19 cellular contexts compared by ENCODE assay signal in genomic region chr21:38777521-38777920, GRCh38. TPM values are rescaled to one million over a fixed set of nuclear protein-coding genes. Genes with fewer than 3 reads are reported as not detected.
DNase-seq lines count a peak whose midpoint lies in the region; TF ChIP-seq lines count a peak whose summit lies in the region.
"Had no signal": no experiment of that assay in that cellular context is flagged by ENCODE, and none has a peak within 500 bp of the region (broad histone marks: within the 10 kb centered on the region; RNA-seq: fewer than 3 reads in every experiment).

No MANE protein-coding gene starts in this region.

- no peaks in the 10 kb centered on the region for H3K27me3 ChIP-seq in DOHH2 (ENCODE audit: control insufficient read depth, low read length)
- no peaks in the 10 kb centered on the region for H3K27me3 ChIP-seq in adrenal gland
- H3K27me3 ChIP-seq: right lobe of liver had no signal

- peak overlapping the region; percentile 37 for H3K4me3 ChIP-seq in DOHH2 (ENCODE audit: low read length)
- no peak overlapping the region for H3K4me3 ChIP-seq in adrenal gland
- H3K4me3 ChIP-seq: right lobe of liver had no signal

- no peaks in the 10 kb centered on the region for H3K9me2 ChIP-seq in DOHH2 (replicated peaks; ENCODE audit: control insufficient read depth, low read length)

- peak overlapping the region; percentile 59 for H3K4me2 ChIP-seq in DOHH2 (ENCODE audit: low read length)

- no peaks in the 10 kb centered on the region for H4K20me1 ChIP-seq in DOHH2 (ENCODE audit: control insufficient read depth, insufficient read depth, low read depth, low read length)

- peaks cover 41% of the 10 kb centered on the region for H3K4me1 Mint-ChIP-seq in activated naive CD8-positive, alpha-beta T cell treated with anti-CD3 and anti-CD28 coated beads for 36 hours

- H3F3A ChIP-seq in DOHH2 (ENCODE audit: control insufficient read depth, insufficient read depth): no peaks in the 10 kb centered on the region

- 42 to 54% (median 53%) methylated on average over 5 of the region's 5 CpGs for WGBS in adrenal gland, 4 donors

- intact Hi-C loops in adrenal gland (cut with DNase I): no loop called here

- H3K36me3 ChIP-seq in DOHH2 (ENCODE audit: control insufficient read depth, low read length) (no peaks in the 10 kb centered on the region), adrenal gland (replicated peaks in 1 of 2) (no peaks in the 10 kb centered on the region)
- H3K36me3 ChIP-seq: right lobe of liver had no signal

- H3K27ac ChIP-seq in DOHH2 (ENCODE audit: low read depth, low read length) (peak overlapping the region; percentile 26; the same call in 1 of the 2 replicates), adrenal gland (no peak overlapping the region)
- H3K27ac ChIP-seq: 22Rv1, parathyroid adenoma, right lobe of liver had no signal

- H3K36me3 Mint-ChIP-seq in activated naive CD8-positive, alpha-beta T cell treated with anti-CD3 and anti-CD28 coated beads for 36 hours: peaks cover 25% of the 10 kb centered on the region

- POLR2A ChIA-PET in GM10248 (lab: Yijun Ruan, JAX): no interaction called here

- H3K4me3 Mint-ChIP-seq in activated naive CD8-positive, alpha-beta T cell treated with anti-CD3 and anti-CD28 coated beads for 36 hours: no peak overlapping the region
- H3K4me3 Mint-ChIP-seq: activated naive CD4-positive, alpha-beta T cell treated with anti-CD3 and anti-CD28 coated beads, Interleukin-2, amount 50 U/mL, for 24 hours; nephron progenitor cell had no signal

- H3K27me3 Mint-ChIP-seq in activated naive CD8-positive, alpha-beta T cell treated with anti-CD3 and anti-CD28 coated beads for 36 hours: peaks cover 10% of the 10 kb centered on the region
- H3K27me3 Mint-ChIP-seq: activated naive CD4-positive, alpha-beta T cell treated with anti-CD3 and anti-CD28 coated beads, Interleukin-2, amount 50 U/mL, for 24 hours had no signal

- H3K9me3 ChIP-seq in DOHH2 (ENCODE audit: control insufficient read depth, insufficient read depth, low read length) (peaks cover 19% of the 10 kb centered on the region), adrenal gland (replicated peaks in 1 of 3) (peaks cover 0 to 4% (median 0%) of the 10 kb centered on the region in 3 donors)
- H3K9me3 ChIP-seq: right lobe of liver had no signal

- CTCF ChIA-PET in GM10248 (lab: Yijun Ruan, JAX): interaction anchor here (1.2 to 1.8 kb wide), 3 partner anchors 8 to 24 kb away, joined by 3 to 4 read pairs (median 4); no protein-coding TSS in a partner anchor

- TF ChIP-seq POLR2A in adrenal gland (IDR thresholded peaks at IDR 0.05): no peak

- peak; percentile 31 for DNase-seq in NK-92 treated with Interleukin-12 subunit alpha and Interleukin-12 subunit beta, amount 100 ng/mL, for 24 hours (lab: John Stamatoyannopoulos, UW)
- DNase-seq in NK-92 (lab: John Stamatoyannopoulos, UW; ENCODE audit: unreplicated experiment) (no peak), adrenal gland (no peak), GM10248 (ENCODE audit: extremely low spot score) (no peak)
- peak; percentile 15 for DNase-seq in activated naive CD8-positive, alpha-beta T cell treated with anti-CD3 and anti-CD28 coated beads for 36 hours
- DNase-seq in stimulated activated CD8-positive, alpha-beta memory T cell treated with anti-CD3 and anti-CD28 coated beads, Interleukin-4, amount 100 ng/mL, for 48 hours: peak; percentile 34
- DNase-seq in effector CD8-positive, alpha-beta T cell (lab: John Stamatoyannopoulos, UW): no peak
- DNase-seq: activated CD4-positive, alpha-beta T cell treated with anti-CD3 and anti-CD28 coated beads for 48 hours; activated T-cell treated with anti-CD3 and anti-CD28 coated beads for 4 hours; EL; left cardiac atrium; NCI-H1417 treated with DMSO at 0.1 percent for 48 hours; NCI-H524 treated with DMSO at 0.1 percent for 48 hours; nephron progenitor cell; right lobe of liver had no signal

- H3K79me2 ChIP-seq in DOHH2 (ENCODE audit: control insufficient read depth, low read length): no peaks in the 10 kb centered on the region
- H3K79me2 ChIP-seq: parathyroid adenoma had no signal

- H3K4me1 ChIP-seq in DOHH2 (ENCODE audit: control insufficient read depth, low read length): peaks cover 45% of the 10 kb centered on the region
- peaks cover 0 to 4% of the 10 kb centered on the region in 2 donors for H3K4me1 ChIP-seq in adrenal gland (replicated peaks in 1 of 2)
- H3K4me1 ChIP-seq: parathyroid adenoma, right lobe of liver had no signal

- H3K27ac Mint-ChIP-seq in activated naive CD8-positive, alpha-beta T cell treated with anti-CD3 and anti-CD28 coated beads for 36 hours: peak overlapping the region; percentile 34
- H3K27ac Mint-ChIP-seq: nephron progenitor cell had no signal

- TF ChIP-seq CTCF in DOHH2 (IDR thresholded peaks at IDR 0.05; ENCODE audit: low read depth, low read length, poor library complexity, severe bottlenecking): no peak
- no peak for TF ChIP-seq CTCF in adrenal gland (IDR thresholded peaks at IDR 0.05)
- no peak for TF ChIP-seq CTCF in GM10248 (IDR thresholded peaks at IDR 0.05; ENCODE audit: control extremely low read depth, extremely low read depth, low read depth, missing control alignments)

- H3K9me3 Mint-ChIP-seq in activated naive CD8-positive, alpha-beta T cell treated with anti-CD3 and anti-CD28 coated beads for 36 hours: peaks cover 30% of the 10 kb centered on the region

RNA-seq across cellular contexts. Expression of gene ETS2, which starts 28.2 kb away (rescaled TPM):
- 10 to 100 TPM; 28.7 to 30.3 TPM for total RNA-seq in activated naive CD8-positive, alpha-beta T cell treated with anti-CD3 and anti-CD28 coated beads for 36 hours
- 10 to 100 TPM; 38.5 to 66.8 (median 49.2) TPM for total RNA-seq in adrenal gland
- 10 to 100 TPM; 26.2 to 38.8 (median 34.8) TPM for polyA plus RNA-seq in adrenal gland

Comparison
In these comparisons a context has a peak if more than half of its experiments do, and no peak if none do; other contexts are left out.
1. DNase-seq: peak in NK-92 treated with Interleukin-12 subunit alpha and Interleukin-12 subunit beta, amount 100 ng/mL, for 24 hours (single experiment), activated naive CD8-positive, alpha-beta T cell treated with anti-CD3 and anti-CD28 coated beads for 36 hours (single experiment) and stimulated activated CD8-positive, alpha-beta memory T cell treated with anti-CD3 and anti-CD28 coated beads, Interleukin-4, amount 100 ng/mL, for 48 hours (single experiment); none in NK-92 (single experiment), adrenal gland (0 of 7), GM10248 (single experiment) and effector CD8-positive, alpha-beta T cell (single experiment).